Comparison of ENCODE assay signal across 22 cellular contexts in the genomic region with DNA sequence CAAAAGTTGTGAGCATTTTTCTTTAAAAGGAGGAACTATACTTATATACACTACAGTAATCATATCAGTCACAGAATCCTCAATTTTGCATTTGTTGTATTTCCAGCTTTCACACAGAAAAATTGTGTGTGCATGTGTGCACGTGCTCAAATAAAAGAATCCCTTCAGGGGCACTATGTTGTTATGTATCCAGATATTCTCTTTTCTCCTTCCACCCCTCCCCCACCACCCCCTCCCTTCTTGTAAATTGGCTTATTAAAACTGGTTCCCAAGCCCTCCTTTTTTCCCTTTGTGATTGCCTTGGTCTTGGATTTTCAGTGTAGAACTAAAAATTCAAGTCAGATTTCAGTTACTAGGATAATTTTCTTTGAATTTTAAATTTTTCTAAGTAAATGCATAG.
"Had no signal": no experiment of that assay in that cellular context is flagged by ENCODE, and none has a peak within 500 bp of the region (broad histone marks: within the 10 kb centered on the region; RNA-seq: fewer than 3 reads in every experiment).

No MANE protein-coding gene starts in this region.

- H3K27me3 ChIP-seq: foreskin keratinocyte, spleen, upper lobe of right lung had no signal

- ATAC-seq: activated CD4-positive, alpha-beta T cell treated with anti-CD3 and anti-CD28 coated beads for 36 hours; foreskin keratinocyte; natural killer cell treated with Interleukin-12 subunit alpha and Interleukin-12 subunit beta and Interleukin-15 and Interleukin-18, amount 100 ng/mL, for 72 hours; upper lobe of right lung had no signal

- H3K9me3 Mint-ChIP-seq: activated B cell treated with CpG ODN at 0.5 μM for 24 hours; activated naive CD8-positive, alpha-beta T cell treated with anti-CD3 and anti-CD28 coated beads, Interleukin-2, amount 10 ng/mL, durations not matched to agents 7 days and 5 days; activated T-cell treated with anti-CD3 and anti-CD28 coated beads, Interleukin-2, amount 50 U/mL, for 24 hours; activated T-helper 2 cell treated with anti-CD3 and anti-CD28 coated beads, Interferon-gamma antibody, Interleukin-2, Interleukin-4, amounts not matched to agents 10 μg/mL and 5 μg/mL and 100 μg/mL, durations not matched to agents 14 hours and 24 hours and 36 hours; natural killer cell treated with Interleukin-12 subunit alpha and Interleukin-12 subunit beta and Interleukin-15 and Interleukin-18, amount 100 ng/mL, for 72 hours had no signal

- H3K27ac ChIP-seq: foreskin keratinocyte, left ventricle myocardium inferior, spleen, thoracic aorta, upper lobe of right lung had no signal

- H3K4me3 Mint-ChIP-seq: activated B cell treated with CpG ODN at 0.5 μM for 24 hours; activated CD4-positive, alpha-beta T cell treated with anti-CD3 and anti-CD28 coated beads for 36 hours; activated naive CD8-positive, alpha-beta T cell treated with anti-CD3 and anti-CD28 coated beads, Interleukin-2, amount 10 ng/mL, durations not matched to agents 7 days and 5 days; activated T-cell treated with anti-CD3 and anti-CD28 coated beads, Interleukin-2, amount 50 U/mL, for 24 hours; natural killer cell treated with Interleukin-12 subunit alpha and Interleukin-12 subunit beta and Interleukin-15 and Interleukin-18, amount 100 ng/mL, for 72 hours had no signal

- H3K4me1 ChIP-seq: left ventricle myocardium inferior, upper lobe of right lung had no signal

- H3K9me3 ChIP-seq: left ventricle myocardium inferior, spleen, thoracic aorta, upper lobe of right lung had no signal

- H3K36me3 ChIP-seq: thoracic aorta had no signal

- H3K27ac Mint-ChIP-seq: activated CD4-positive, alpha-beta T cell treated with anti-CD3 and anti-CD28 coated beads for 36 hours; activated naive CD8-positive, alpha-beta T cell treated with anti-CD3 and anti-CD28 coated beads, Interleukin-2, amount 10 ng/mL, durations not matched to agents 7 days and 5 days; activated T-cell treated with anti-CD3 and anti-CD28 coated beads, Interleukin-2, amount 50 U/mL, for 24 hours; activated T-helper 2 cell treated with anti-CD3 and anti-CD28 coated beads, Interferon-gamma antibody, Interleukin-2, Interleukin-4, amounts not matched to agents 10 μg/mL and 5 μg/mL and 100 μg/mL, durations not matched to agents 14 hours and 24 hours and 36 hours; natural killer cell treated with Interleukin-12 subunit alpha and Interleukin-12 subunit beta and Interleukin-15 and Interleukin-18, amount 100 ng/mL, for 72 hours had no signal

- H3K4me1 Mint-ChIP-seq: activated CD4-positive, alpha-beta T cell treated with anti-CD3 and anti-CD28 coated beads for 36 hours; activated naive CD8-positive, alpha-beta T cell treated with anti-CD3 and anti-CD28 coated beads, Interleukin-2, amount 10 ng/mL, durations not matched to agents 7 days and 5 days had no signal

- H3K4me3 ChIP-seq: left ventricle myocardium inferior, spleen, thoracic aorta, upper lobe of right lung had no signal

- H3K27me3 Mint-ChIP-seq: activated B cell treated with CpG ODN at 0.5 μM for 24 hours; activated CD4-positive, alpha-beta T cell treated with anti-CD3 and anti-CD28 coated beads for 36 hours; activated naive CD8-positive, alpha-beta T cell treated with anti-CD3 and anti-CD28 coated beads, Interleukin-2, amount 10 ng/mL, durations not matched to agents 7 days and 5 days; activated T-cell treated with anti-CD3 and anti-CD28 coated beads, Interleukin-2, amount 50 U/mL, for 24 hours; natural killer cell treated with Interleukin-12 subunit alpha and Interleukin-12 subunit beta and Interleukin-15 and Interleukin-18, amount 100 ng/mL, for 72 hours had no signal

- DNase-seq: activated B cell treated with CpG ODN at 0.5 μM for 24 hours; activated CD4-positive, alpha-beta T cell treated with anti-CD3 and anti-CD28 coated beads for 36 hours; activated CD4-positive, alpha-beta T cell treated with anti-CD3 and anti-CD28 coated beads, Interleukin-2, amount 50 U/mL, for 4 hours; activated CD8-positive, alpha-beta memory T cell treated with anti-CD3 and anti-CD28 coated beads for 24 hours; activated CD8-positive, alpha-beta memory T cell treated with anti-CD3 and anti-CD28 coated beads, Interleukin-2, amount 50 U/mL, for 4 hours; activated naive CD4-positive, alpha-beta T cell; activated naive CD8-positive, alpha-beta T cell treated with anti-CD3 and anti-CD28 coated beads, Interleukin-2, amount 10 ng/mL, durations not matched to agents 7 days and 5 days; activated T-cell treated with anti-CD3 and anti-CD28 coated beads, Interleukin-2, amount 50 U/mL, for 24 hours; amniotic stem cell; cortex of kidney; effector CD4-positive, alpha-beta T cell; foreskin keratinocyte; left ventricle myocardium inferior; posterior cingulate gyrus; spleen; stimulated activated CD4-positive, alpha-beta T cell treated with anti-CD3 and anti-CD28 coated beads, Interleukin-4, amount 100 ng/mL, for 24 hours; stimulated activated naive CD4-positive, alpha-beta T cell treated with Interleukin-2 at 50 U/mL for 16 hours; T-helper 9 cell; upper lobe of right lung had no signal
